19 cellular contexts compared by ENCODE assay signal in genomic region chr20:53904261-53904660, GRCh38.
"Had no signal": no experiment of that assay in that cellular context is flagged by ENCODE, and none has a peak within 500 bp of the region (broad histone marks: within the 10 kb centered on the region; RNA-seq: fewer than 3 reads in every experiment).

No MANE protein-coding gene starts in this region.

- H3K36me3 Mint-ChIP-seq: activated naive CD4-positive, alpha-beta T cell treated with anti-CD3 and anti-CD28 coated beads, Interleukin-2, amount 10 ng/mL, durations not matched to agents 7 days and 5 days; brain had no signal

- H3K36me3 ChIP-seq: lower lobe of right lung, upper lobe of left lung had no signal

- H3K27ac Mint-ChIP-seq: activated naive CD4-positive, alpha-beta T cell treated with anti-CD3 and anti-CD28 coated beads, Interleukin-2, amount 10 ng/mL, durations not matched to agents 7 days and 5 days; T-helper 17 cell had no signal

- H3K27me3 ChIP-seq: foreskin keratinocyte, upper lobe of left lung had no signal

- ATAC-seq: foreskin keratinocyte, left lobe of liver, sciatic nerve had no signal

- H3K4me3 Mint-ChIP-seq: activated naive CD4-positive, alpha-beta T cell treated with anti-CD3 and anti-CD28 coated beads, Interleukin-2, amount 10 ng/mL, durations not matched to agents 7 days and 5 days; brain; naive thymus-derived CD4-positive, alpha-beta T cell; neural crest cell; T-helper 17 cell had no signal

- H3K27ac ChIP-seq: foreskin keratinocyte, lower lobe of right lung had no signal

- H3K4me3 ChIP-seq: lower lobe of right lung, upper lobe of left lung had no signal

- DNase-seq: activated CD4-positive, alpha-beta T cell treated with anti-CD3 and anti-CD28 coated beads for 4 hours; activated CD4-positive, alpha-beta T cell treated with anti-CD3 and anti-CD28 coated beads, Interleukin-2, amount 50 U/mL, for 48 hours; activated CD4-positive, CD25-positive, alpha-beta regulatory T cell; activated naive CD4-positive, alpha-beta T cell treated with anti-CD3 and anti-CD28 coated beads, Interleukin-2, amount 10 ng/mL, durations not matched to agents 7 days and 5 days; anterior cingulate cortex; lower lobe of right lung; naive thymus-derived CD4-positive, alpha-beta T cell; posterior cingulate gyrus; small intestine; stimulated activated CD4-positive, alpha-beta T cell treated with anti-CD3 and anti-CD28 coated beads, Interleukin-15, amount 100 ng/mL, for 24 hours; stimulated activated CD8-positive, alpha-beta memory T cell treated with anti-CD3 and anti-CD28 coated beads, Interleukin-4, amount 100 ng/mL, for 48 hours; stimulated activated naive CD4-positive, alpha-beta T cell treated with Interleukin-2 at 50 U/mL for 16 hours; T-helper 17 cell had no signal

- H3K27me3 Mint-ChIP-seq: activated naive CD4-positive, alpha-beta T cell treated with anti-CD3 and anti-CD28 coated beads, Interleukin-2, amount 10 ng/mL, durations not matched to agents 7 days and 5 days; naive thymus-derived CD4-positive, alpha-beta T cell; T-helper 17 cell had no signal

- H3K9me3 ChIP-seq: lower lobe of right lung, upper lobe of left lung had no signal

- H3K9me3 Mint-ChIP-seq: activated naive CD4-positive, alpha-beta T cell treated with anti-CD3 and anti-CD28 coated beads, Interleukin-2, amount 10 ng/mL, durations not matched to agents 7 days and 5 days; brain; neural crest cell had no signal
